Comparison of ENCODE assay signal across 8 cellular contexts in genomic region chr4:39638358-39639239, GRCh38. TPM values are rescaled to one million over a fixed set of nuclear protein-coding genes. Genes with fewer than 3 reads are reported as not detected.
DNase-seq lines count a peak whose midpoint lies in the region; ATAC-seq and TF ChIP-seq lines count a peak whose summit lies in the region.

SMIM14 (minus strand) TSS chr4:39638865; CDS start chr4:39605145, 33,720 bp downstream.

- H3K4me3 ChIP-seq in Peyer's patch (peak within 1 kb of the TSS; percentile 68 to 92 (median 87)), esophagus muscularis mucosa (peak within 1 kb of the TSS; percentile 72 to 96 (median 92))

- H3K36me3 ChIP-seq in Peyer's patch = no peaks in the 10 kb centered on the region
- peaks cover 0 to 7% (median 3%) of the 10 kb centered on the region in 4 donors for H3K36me3 ChIP-seq in esophagus muscularis mucosa

- peak; percentile 98 for DNase-seq in DMS53 treated with DMSO at 0.1 percent for 48 hours (lab: John Stamatoyannopoulos, UW; ENCODE audit: unreplicated experiment)
- DNase-seq in KG1 (lab: John Stamatoyannopoulos, UW) = peak; percentile 69
- DNase-seq in Peyer's patch = peak; percentile 95 to 98 (median 98)
- peak; percentile 81 for DNase-seq in activated T-helper 1 cell treated with Interleukin-2 at 50 U/mL for 16 hours (ENCODE audit: low read depth)
- peak; percentile 99 for DNase-seq in esophagus muscularis mucosa (ENCODE audit: extremely low spot score)
- DNase-seq in myocyte (ENCODE audit: low read depth) = peak; percentile 99
- DNase-seq in stimulated activated CD8-positive, alpha-beta memory T cell treated with anti-CD3 and anti-CD28 coated beads, Interleukin-7, amount 100 ng/mL, for 4 hours (ENCODE audit: low read depth in 2 of 2) = peak; percentile 87 to 91

- under 1% methylated on average over 23 of the region's 75 CpGs for WGBS in esophagus muscularis mucosa

- no peaks in the 10 kb centered on the region for H3K9me3 ChIP-seq in Peyer's patch
- H3K9me3 ChIP-seq in esophagus muscularis mucosa = no peaks in the 10 kb centered on the region

- peak; percentile 66 for ATAC-seq in GM21717 (IDR thresholded peaks at IDR 0.05; ENCODE audit: unreplicated experiment)

- TF ChIP-seq CTCF in Peyer's patch (IDR thresholded peaks at IDR 0.05) = peak in 3 of 6 experiments; percentile 32 to 59 (median 49)
- peak; percentile 18 to 30 (median 27) for TF ChIP-seq CTCF in esophagus muscularis mucosa (IDR thresholded peaks at IDR 0.05)

- peaks cover 0 to 10% (median 4%) of the 10 kb centered on the region in 4 donors for H3K4me1 ChIP-seq in Peyer's patch
- peaks cover 21 to 37% (median 29%) of the 10 kb centered on the region in 4 donors for H3K4me1 ChIP-seq in esophagus muscularis mucosa

- TF ChIP-seq POLR2A in Peyer's patch (IDR thresholded peaks at IDR 0.05) (peak; percentile 95 to 97), esophagus muscularis mucosa (IDR thresholded peaks at IDR 0.05; ENCODE audit: low read depth) (peak; percentile 93)

- intact Hi-C loops in esophagus muscularis mucosa (cut with DNase I) = loop anchor here (2.0 to 10.0 kb wide), 4 partner anchors 110 to 416 kb away; partner anchors contain the start of genes LIAS, N4BP2, PDS5A and RPL9

- H3K27ac ChIP-seq in Peyer's patch (peak within 1 kb of the TSS; percentile 91 to 99 (median 96)), esophagus muscularis mucosa (replicated peaks in 1 of 4) (peak within 1 kb of the TSS; percentile 94 to 100 (median 97))

- H3K27me3 ChIP-seq in Peyer's patch (no peaks in the 10 kb centered on the region), esophagus muscularis mucosa (no peaks in the 10 kb centered on the region)

- TF ChIP-seq EP300 in esophagus muscularis mucosa (IDR thresholded peaks at IDR 0.05) = no peak

RNA-seq across cellular contexts. Expression of gene SMIM14, which starts in this region (rescaled TPM):
- total RNA-seq in Peyer's patch = 10 to 100 TPM; 27.7 to 49.6 (median 39.8) TPM
- 10 to 100 TPM; 27.3 to 39.0 (median 29.6) TPM for total RNA-seq in esophagus muscularis mucosa
- 16.1 and 25.4 TPM in 2 replicates for total RNA-seq in myocyte
- 14.3 TPM for polyA plus RNA-seq in myocyte (2012)

Comparison
In these comparisons a context has a peak if more than half of its experiments do, and no peak if none do; other contexts are left out.
1. Peak in every context shown above with its lines: DNase-seq, ATAC-seq, H3K4me3 ChIP-seq and H3K27ac ChIP-seq.